8 cellular contexts compared by ENCODE assay signal in the genomic region with DNA sequence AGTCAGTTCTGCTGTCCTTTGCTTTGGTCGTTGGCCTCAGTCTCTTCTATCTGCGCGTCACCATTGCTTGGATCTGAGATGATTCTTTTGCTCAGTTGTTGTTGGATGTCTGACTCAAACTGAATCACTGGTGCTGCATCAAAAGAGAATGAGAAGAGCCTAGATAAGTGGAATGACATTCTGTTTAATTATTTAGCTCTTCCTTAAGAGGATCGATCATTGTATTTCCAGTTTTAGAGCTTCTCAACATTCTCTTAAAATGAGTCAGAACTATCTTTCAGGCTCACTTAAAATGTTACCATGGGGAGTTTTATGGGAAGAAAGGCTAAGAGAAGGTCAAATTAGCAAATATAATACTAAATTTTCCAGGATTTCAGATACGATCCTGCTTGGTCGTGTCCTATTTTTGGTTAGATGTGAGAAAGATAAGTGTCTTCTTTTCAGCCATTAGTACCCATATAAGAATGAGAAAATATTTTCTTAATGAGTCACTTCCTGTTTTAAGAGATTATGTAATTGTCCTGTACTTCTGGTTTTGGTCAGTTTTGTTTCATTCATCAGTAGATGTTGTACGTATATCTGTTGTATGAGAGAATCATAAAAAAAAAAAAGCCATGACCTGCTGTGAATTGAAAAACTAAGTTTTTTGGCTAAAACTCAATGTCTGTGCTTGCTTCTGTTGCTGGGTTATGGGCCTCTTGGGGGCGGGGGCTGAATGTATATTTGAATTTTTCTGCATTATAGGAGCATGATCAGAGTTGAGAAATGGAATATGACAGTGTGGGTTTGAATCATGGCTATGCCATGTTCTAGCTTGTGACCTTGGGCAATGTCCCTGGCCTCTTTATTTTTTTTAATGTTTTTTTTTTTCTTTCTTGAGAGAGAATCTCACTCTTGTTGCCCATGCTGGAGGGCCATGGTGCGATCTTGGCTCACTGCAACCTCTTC. TPM values are rescaled to one million over a fixed set of nuclear protein-coding genes. Genes with fewer than 3 reads are reported as not detected.
A peak's percentile ranks its signal among the peaks of the same experiment; 100 is the strongest.
DNase-seq lines count a peak whose midpoint lies in the region; ATAC-seq, FAIRE-seq and TF ChIP-seq lines count a peak whose summit lies in the region.

No MANE protein-coding gene starts in this region.

- H3K4me2 ChIP-seq in neuronal stem cell (ENCODE audit: insufficient read depth, low read length, poor library complexity, severe bottlenecking), result no peak overlapping the region

- no peak overlapping the region for H2BK120ac ChIP-seq in neuronal stem cell (ENCODE audit: low read depth, low read length)

- no peak overlapping the region for H3K9ac ChIP-seq in neuronal stem cell (ENCODE audit: low read depth, low read length, poor library complexity)

- H2BK15ac ChIP-seq in neuronal stem cell (ENCODE audit: low read length), result no peak overlapping the region

- no peak overlapping the region for H2BK5ac ChIP-seq in neuronal stem cell (ENCODE audit: low read length)

- H3K4me3 ChIP-seq in pancreas (no peak overlapping the region), neuronal stem cell (ENCODE audit: low read length in 2 of 2) (no peak overlapping the region)

- H3K27ac ChIP-seq in pancreas (peak overlapping the region in 3 of 4 donors; percentile 27 to 71 (median 67)), neuronal stem cell (replicated peaks; ENCODE audit: low read length) (no peak overlapping the region)

- TF ChIP-seq CTCF in pancreas (IDR thresholded peaks at IDR 0.05), result no peak

- FAIRE-seq in endometrium (lab: Jason Lieb, UNC) (peak; percentile 8), pancreas (lab: Jason Lieb, UNC) (no peak)

- no peak overlapping the region for H3K14ac ChIP-seq in neuronal stem cell (ENCODE audit: low read length)

- 78 to 79% methylated on average over 9 of the region's 9 CpGs for WGBS in pancreas, 2 donors
- no CpG with 5 or more reads among the region's 9 CpGs for WGBS in neuronal stem cell (ENCODE audit: extremely low coverage in 2 of 2, insufficient read length in 2 of 2, insufficient replicate concordance in 1 of 2), 2 donors

- peaks cover 61% of the 10 kb centered on the region for H3K4me1 Mint-ChIP-seq in activated T-cell treated with anti-CD3 and anti-CD28 coated beads, Interleukin-2, amount 50 U/mL, for 24 hours (ENCODE audit: low read depth)

- H3K4me1 ChIP-seq in pancreas (peaks cover 0 to 25% (median 4%) of the 10 kb centered on the region in 3 donors), neuronal stem cell (ENCODE audit: control insufficient read depth in 2 of 2, insufficient read depth in 1 of 2, low read depth in 1 of 2, low read length in 2 of 2) (peaks cover 0 to 10% of the 10 kb centered on the region in 2 donors)

- H3K9me3 ChIP-seq in pancreas, result no peaks in the 10 kb centered on the region
- no peaks in the 10 kb centered on the region for H3K9me3 ChIP-seq in neuronal stem cell (replicated peaks in 1 of 2; ENCODE audit: control insufficient read depth in 2 of 2, insufficient read depth in 1 of 2, low read depth in 1 of 2, low read length in 2 of 2)

- no peak overlapping the region for H2AK5ac ChIP-seq in neuronal stem cell (ENCODE audit: low read depth, low read length)

- DNase-seq in activated T-cell treated with anti-CD3 and anti-CD28 coated beads, Interleukin-2, amount 50 U/mL, for 24 hours, result no peak
- DNase-seq in activated T-cell treated with anti-CD3 and anti-CD28 coated beads for 4 hours, result no peak
- peak; percentile 86 for DNase-seq in RPMI7951 (ENCODE audit: low read depth)
- no peak for DNase-seq in pancreas
- DNase-seq in neuronal stem cell (ENCODE audit: low spot score), result no peak
- DNase-seq in GDM1 (lab: John Stamatoyannopoulos, UW), result no peak

- no peak overlapping the region for H2AFZ ChIP-seq in neuronal stem cell (ENCODE audit: low read length)

- H3K27me3 ChIP-seq in pancreas, result no peaks in the 10 kb centered on the region
- no peaks in the 10 kb centered on the region for H3K27me3 ChIP-seq in neuronal stem cell (ENCODE audit: control insufficient read depth in 3 of 3, insufficient read depth in 3 of 3, low read depth in 1 of 3, low read length in 3 of 3)

- peak overlapping the region; percentile 81 for H3K27ac Mint-ChIP-seq in activated T-cell treated with anti-CD3 and anti-CD28 coated beads, Interleukin-2, amount 50 U/mL, for 24 hours

- H3K23ac ChIP-seq in neuronal stem cell (ENCODE audit: low read depth, low read length, poor library complexity), result no peak overlapping the region

- ATAC-seq in HG03045 (IDR thresholded peaks at IDR 0.05; ENCODE audit: unreplicated experiment) (peak; percentile 45), pancreas (peak in 3 of 4 donors; percentile 48 to 70 (median 63))

- no peaks in the 10 kb centered on the region for H3K27me3 Mint-ChIP-seq in activated T-cell treated with anti-CD3 and anti-CD28 coated beads, Interleukin-2, amount 50 U/mL, for 24 hours

- H4K91ac ChIP-seq in neuronal stem cell (ENCODE audit: low read depth, low read length, poor library complexity), result no peak overlapping the region

- peaks cover 0 to 32% (median 23%) of the 10 kb centered on the region in 3 donors for H3K36me3 ChIP-seq in pancreas
- no peaks in the 10 kb centered on the region for H3K36me3 ChIP-seq in neuronal stem cell (replicated peaks in 1 of 2; ENCODE audit: control insufficient read depth in 2 of 2, insufficient read depth in 2 of 2, low read length in 2 of 2)

- H3K4ac ChIP-seq in neuronal stem cell (ENCODE audit: low read length), result no peak overlapping the region

- H3K4me3 Mint-ChIP-seq in activated T-cell treated with anti-CD3 and anti-CD28 coated beads, Interleukin-2, amount 50 U/mL, for 24 hours, result peak overlapping the region; percentile 11

- intact Hi-C loops in pancreas (cut with DNase I), result no loop called here

- H3K18ac ChIP-seq in neuronal stem cell (ENCODE audit: low read length), result no peak overlapping the region

- peaks cover 88% of the 10 kb centered on the region for H3K36me3 Mint-ChIP-seq in activated T-cell treated with anti-CD3 and anti-CD28 coated beads, Interleukin-2, amount 50 U/mL, for 24 hours (ENCODE audit: low read depth)

- H4K8ac ChIP-seq in neuronal stem cell (ENCODE audit: low read depth, low read length), result no peak overlapping the region

- no peak overlapping the region for H2BK12ac ChIP-seq in neuronal stem cell (ENCODE audit: low read length)

- no peaks in the 10 kb centered on the region for H3K9me3 Mint-ChIP-seq in activated T-cell treated with anti-CD3 and anti-CD28 coated beads, Interleukin-2, amount 50 U/mL, for 24 hours

- H3K79me1 ChIP-seq in neuronal stem cell (ENCODE audit: low read depth, low read length), result no peaks in the 10 kb centered on the region

RNA-seq across cellular contexts. Expression of a gene that starts 31.5 kb away (rescaled TPM):
- 7.4 and 8.5 TPM in 2 replicates for total RNA-seq in RPMI7951 (2014; rRNA removed; shearing (Covaris generic))
- 10 to 100 TPM in 1 of 6 donors, 1 to 10 TPM in 5; 3.0 to 11.7 (median 5.6) TPM for total RNA-seq in pancreas
- 1 to 10 TPM; 3.4 to 4.6 TPM for polyA plus RNA-seq in pancreas
- polyA plus RNA-seq in neuronal stem cell (2013, experiment 1 of 2), result 0.10 TPM
- 0.17 TPM for polyA plus RNA-seq in neuronal stem cell (2013, experiment 2 of 2)

RNA-seq across cellular contexts. Expression of a gene that starts 35.4 kb away (rescaled TPM):
- 45.3 and 46.5 TPM in 2 replicates for total RNA-seq in RPMI7951 (2014; rRNA removed; shearing (Covaris generic))
- 100 to 1,000 TPM in 1 of 6 donors, 10 to 100 TPM in 5; 37.0 to 101 (median 56.6) TPM for total RNA-seq in pancreas
- 10 to 100 TPM; 34.6 to 37.1 TPM for polyA plus RNA-seq in pancreas
- 3.8 TPM for polyA plus RNA-seq in neuronal stem cell (2013, experiment 1 of 2)
- polyA plus RNA-seq in neuronal stem cell (2013, experiment 2 of 2), result 4.0 TPM
